ENCODE assay signal across 1 cellular context in genomic region chr4:94564252-94564651, GRCh38.
TF ChIP-seq lines count a peak whose summit lies in the region.

No MANE protein-coding gene starts in this region.

TF ChIP-seq in HepG2, 621 proteins besides CTCF, POLR2A, EP300 and RAD21 (continued from another document and continues in another):
- TF ChIP-seq GPBP1L1 (CRISPR knock-in tag; IDR thresholded peaks at IDR 0.05), result no peak
- peak; percentile 90 for TF ChIP-seq KDM6A (CRISPR knock-in tag; IDR thresholded peaks at IDR 0.05; ENCODE audit: low read depth)
- TF ChIP-seq IRF2 (CRISPR knock-in tag; IDR thresholded peaks at IDR 0.05), result peak; percentile 77
- no peak for TF ChIP-seq ZNF432 (CRISPR knock-in tag; IDR thresholded peaks at IDR 0.05; ENCODE audit: borderline replicate concordance)
- no peak for TF ChIP-seq SRSF1 (optimal IDR thresholded peaks at IDR 0.05; ENCODE audit: low read depth, low read length)
- no peak for TF ChIP-seq CBX1 (IDR thresholded peaks at IDR 0.05; ENCODE audit: low read depth)
- TF ChIP-seq, protein P1, sequence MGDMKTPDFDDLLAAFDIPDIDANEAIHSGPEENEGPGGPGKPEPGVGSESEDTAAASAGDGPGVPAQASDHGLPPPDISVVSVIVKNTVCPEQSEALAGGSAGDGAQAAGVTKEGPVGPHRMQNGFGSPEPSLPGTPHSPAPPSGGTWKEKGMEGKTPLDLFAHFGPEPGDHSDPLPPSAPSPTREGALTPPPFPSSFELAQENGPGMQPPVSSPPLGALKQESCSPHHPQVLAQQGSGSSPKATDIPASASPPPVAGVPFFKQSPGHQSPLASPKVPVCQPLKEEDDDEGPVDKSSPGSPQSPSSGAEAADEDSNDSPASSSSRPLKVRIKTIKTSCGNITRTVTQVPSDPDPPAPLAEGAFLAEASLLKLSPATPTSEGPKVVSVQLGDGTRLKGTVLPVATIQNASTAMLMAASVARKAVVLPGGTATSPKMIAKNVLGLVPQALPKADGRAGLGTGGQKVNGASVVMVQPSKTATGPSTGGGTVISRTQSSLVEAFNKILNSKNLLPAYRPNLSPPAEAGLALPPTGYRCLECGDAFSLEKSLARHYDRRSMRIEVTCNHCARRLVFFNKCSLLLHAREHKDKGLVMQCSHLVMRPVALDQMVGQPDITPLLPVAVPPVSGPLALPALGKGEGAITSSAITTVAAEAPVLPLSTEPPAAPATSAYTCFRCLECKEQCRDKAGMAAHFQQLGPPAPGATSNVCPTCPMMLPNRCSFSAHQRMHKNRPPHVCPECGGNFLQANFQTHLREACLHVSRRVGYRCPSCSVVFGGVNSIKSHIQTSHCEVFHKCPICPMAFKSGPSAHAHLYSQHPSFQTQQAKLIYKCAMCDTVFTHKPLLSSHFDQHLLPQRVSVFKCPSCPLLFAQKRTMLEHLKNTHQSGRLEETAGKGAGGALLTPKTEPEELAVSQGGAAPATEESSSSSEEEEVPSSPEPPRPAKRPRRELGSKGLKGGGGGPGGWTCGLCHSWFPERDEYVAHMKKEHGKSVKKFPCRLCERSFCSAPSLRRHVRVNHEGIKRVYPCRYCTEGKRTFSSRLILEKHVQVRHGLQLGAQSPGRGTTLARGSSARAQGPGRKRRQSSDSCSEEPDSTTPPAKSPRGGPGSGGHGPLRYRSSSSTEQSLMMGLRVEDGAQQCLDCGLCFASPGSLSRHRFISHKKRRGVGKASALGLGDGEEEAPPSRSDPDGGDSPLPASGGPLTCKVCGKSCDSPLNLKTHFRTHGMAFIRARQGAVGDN (CRISPR knock-in tag; IDR thresholded peaks at IDR 0.05), result no peak
- TF ChIP-seq KMT2B (CRISPR knock-in tag; IDR thresholded peaks at IDR 0.05), result no peak
- TF ChIP-seq, protein P2, sequence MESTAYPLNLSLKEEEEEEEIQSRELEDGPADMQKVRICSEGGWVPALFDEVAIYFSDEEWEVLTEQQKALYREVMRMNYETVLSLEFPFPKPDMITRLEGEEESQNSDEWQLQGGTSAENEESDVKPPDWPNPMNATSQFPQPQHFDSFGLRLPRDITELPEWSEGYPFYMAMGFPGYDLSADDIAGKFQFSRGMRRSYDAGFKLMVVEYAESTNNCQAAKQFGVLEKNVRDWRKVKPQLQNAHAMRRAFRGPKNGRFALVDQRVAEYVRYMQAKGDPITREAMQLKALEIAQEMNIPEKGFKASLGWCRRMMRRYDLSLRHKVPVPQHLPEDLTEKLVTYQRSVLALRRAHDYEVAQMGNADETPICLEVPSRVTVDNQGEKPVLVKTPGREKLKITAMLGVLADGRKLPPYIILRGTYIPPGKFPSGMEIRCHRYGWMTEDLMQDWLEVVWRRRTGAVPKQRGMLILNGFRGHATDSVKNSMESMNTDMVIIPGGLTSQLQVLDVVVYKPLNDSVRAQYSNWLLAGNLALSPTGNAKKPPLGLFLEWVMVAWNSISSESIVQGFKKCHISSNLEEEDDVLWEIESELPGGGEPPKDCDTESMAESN (CRISPR knock-in tag; conservative IDR thresholded peaks at IDR 0.05), result 0 out of 2 replicates have a peak, but pooled peaks have one; percentile 41
- no peak for TF ChIP-seq NAIF1 (CRISPR knock-in tag; IDR thresholded peaks at IDR 0.05; ENCODE audit: borderline replicate concordance)
- no peak for TF ChIP-seq SNAPC2 (CRISPR knock-in tag; IDR thresholded peaks at IDR 0.05)
- no peak for TF ChIP-seq ZNF234 (CRISPR knock-in tag; conservative IDR thresholded peaks at IDR 0.05)
- no peak for TF ChIP-seq ZBTB38 (CRISPR knock-in tag; IDR thresholded peaks at IDR 0.05)
- no peak for TF ChIP-seq ZKSCAN5 (CRISPR knock-in tag; IDR thresholded peaks at IDR 0.05)
- TF ChIP-seq ZNF740 (CRISPR knock-in tag; IDR thresholded peaks at IDR 0.05), result no peak
- no peak for TF ChIP-seq ZFP91 (CRISPR knock-in tag; IDR thresholded peaks at IDR 0.05; ENCODE audit: borderline replicate concordance)
- TF ChIP-seq GMEB2 (CRISPR knock-in tag; IDR thresholded peaks at IDR 0.05; ENCODE audit: low read depth), result no peak
- no peak for TF ChIP-seq ZFYVE20 (CRISPR knock-in tag; IDR thresholded peaks at IDR 0.05; ENCODE audit: borderline replicate concordance, low read depth)
- peak; percentile 85 for TF ChIP-seq DPF2 (CRISPR knock-in tag; IDR thresholded peaks at IDR 0.05; ENCODE audit: borderline replicate concordance, low read depth)
- peak; percentile 46 for TF ChIP-seq SMC3 (IDR thresholded peaks at IDR 0.05; ENCODE audit: low read length)
- TF ChIP-seq TEAD2 (CRISPR knock-in tag; IDR thresholded peaks at IDR 0.05), result no peak
- peak; percentile 74 for TF ChIP-seq FOXA3 (CRISPR knock-in tag; IDR thresholded peaks at IDR 0.05)
- TF ChIP-seq ATF5 (CRISPR knock-in tag; IDR thresholded peaks at IDR 0.05; ENCODE audit: low read depth), result no peak
- TF ChIP-seq, protein P3, sequence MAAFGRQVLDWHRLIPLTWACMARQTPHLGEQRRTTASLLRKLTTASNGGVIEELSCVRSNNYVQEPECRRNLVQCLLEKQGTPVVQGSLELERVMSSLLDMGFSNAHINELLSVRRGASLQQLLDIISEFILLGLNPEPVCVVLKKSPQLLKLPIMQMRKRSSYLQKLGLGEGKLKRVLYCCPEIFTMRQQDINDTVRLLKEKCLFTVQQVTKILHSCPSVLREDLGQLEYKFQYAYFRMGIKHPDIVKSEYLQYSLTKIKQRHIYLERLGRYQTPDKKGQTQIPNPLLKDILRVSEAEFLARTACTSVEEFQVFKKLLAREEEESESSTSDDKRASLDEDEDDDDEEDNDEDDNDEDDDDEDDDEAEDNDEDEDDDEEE (CRISPR knock-in tag; IDR thresholded peaks at IDR 0.05), result no peak
- TF ChIP-seq, protein P4, sequence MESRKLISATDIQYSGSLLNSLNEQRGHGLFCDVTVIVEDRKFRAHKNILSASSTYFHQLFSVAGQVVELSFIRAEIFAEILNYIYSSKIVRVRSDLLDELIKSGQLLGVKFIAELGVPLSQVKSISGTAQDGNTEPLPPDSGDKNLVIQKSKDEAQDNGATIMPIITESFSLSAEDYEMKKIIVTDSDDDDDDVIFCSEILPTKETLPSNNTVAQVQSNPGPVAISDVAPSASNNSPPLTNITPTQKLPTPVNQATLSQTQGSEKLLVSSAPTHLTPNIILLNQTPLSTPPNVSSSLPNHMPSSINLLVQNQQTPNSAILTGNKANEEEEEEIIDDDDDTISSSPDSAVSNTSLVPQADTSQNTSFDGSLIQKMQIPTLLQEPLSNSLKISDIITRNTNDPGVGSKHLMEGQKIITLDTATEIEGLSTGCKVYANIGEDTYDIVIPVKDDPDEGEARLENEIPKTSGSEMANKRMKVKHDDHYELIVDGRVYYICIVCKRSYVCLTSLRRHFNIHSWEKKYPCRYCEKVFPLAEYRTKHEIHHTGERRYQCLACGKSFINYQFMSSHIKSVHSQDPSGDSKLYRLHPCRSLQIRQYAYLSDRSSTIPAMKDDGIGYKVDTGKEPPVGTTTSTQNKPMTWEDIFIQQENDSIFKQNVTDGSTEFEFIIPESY (CRISPR knock-in tag; IDR thresholded peaks at IDR 0.05), result 0 out of 2 replicates have a peak, but pooled peaks have one; percentile 30
- no peak for TF ChIP-seq NFAT5 (CRISPR knock-in tag; IDR thresholded peaks at IDR 0.05)
- TF ChIP-seq ZNF552 (CRISPR knock-in tag; IDR thresholded peaks at IDR 0.05; ENCODE audit: borderline replicate concordance), result no peak
- no peak for TF ChIP-seq MAFF (IDR thresholded peaks at IDR 0.05; ENCODE audit: low read depth, low read length)
